8 cellular contexts compared by ENCODE assay signal in the genomic region with DNA sequence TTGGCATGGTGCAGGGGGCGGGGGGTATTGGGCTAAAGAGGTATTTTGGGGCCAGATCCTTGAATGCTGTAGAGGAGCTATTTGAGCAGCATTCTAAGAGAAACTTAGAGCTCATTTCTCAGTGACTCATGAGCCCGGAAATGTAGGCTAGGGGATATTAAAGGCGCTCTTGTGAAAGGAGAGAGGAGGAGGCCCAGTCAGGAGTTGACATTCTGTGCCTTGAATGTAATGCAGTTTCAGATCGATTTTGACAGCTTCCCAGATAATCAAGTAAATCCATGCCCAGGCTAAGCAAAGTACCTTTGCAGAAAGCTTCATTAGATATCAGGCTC. TPM values are rescaled to one million over a fixed set of nuclear protein-coding genes. Genes with fewer than 3 reads are reported as not detected.
DNase-seq lines count a peak whose midpoint lies in the region; ATAC-seq, FAIRE-seq and TF ChIP-seq lines count a peak whose summit lies in the region.

No MANE protein-coding gene starts in this region.

- H3K27ac ChIP-seq in gastroesophageal sphincter: peak overlapping the region; percentile 88 to 97 (median 96)
- H3K27ac ChIP-seq in ovary: peak overlapping the region in 1 of 2 donors; percentile 80

- no peak for FAIRE-seq in D721Med (lab: Jason Lieb, UNC)

- ATAC-seq in gastroesophageal sphincter: no peak
- no peak for ATAC-seq in GM18519 (IDR thresholded peaks at IDR 0.05; ENCODE audit: low FRiP score, unreplicated experiment)

- TF ChIP-seq CTCF in gastroesophageal sphincter (IDR thresholded peaks at IDR 0.05) (no peak), ovary (IDR thresholded peaks at IDR 0.05) (no peak), D721Med (IDR thresholded peaks at IDR 0.05; ENCODE audit: insufficient read depth, missing control alignments) (no peak)

- no peak for TF ChIP-seq EP300 in gastroesophageal sphincter (IDR thresholded peaks at IDR 0.05)
- TF ChIP-seq EP300 in ovary (IDR thresholded peaks at IDR 0.05): no peak

- H3K4me1 ChIP-seq in gastroesophageal sphincter (peaks cover 6 to 61% (median 21%) of the 10 kb centered on the region in 3 donors), ovary (ENCODE audit: insufficient read depth) (peaks cover 8% of the 10 kb centered on the region)

- H3K9me3 ChIP-seq in gastroesophageal sphincter: no peaks in the 10 kb centered on the region
- H3K9me3 ChIP-seq in ovary: no peaks in the 10 kb centered on the region

- 0 to 2% methylated on average over 4 of the region's 4 CpGs for WGBS in gastroesophageal sphincter (ENCODE audit: low coverage in 1 of 2), 2 donors
- WGBS in ovary, 3 donors: 0 to 1% (median 0%) methylated on average over 4 of the region's 4 CpGs

- H3K4me3 ChIP-seq in gastroesophageal sphincter (peak overlapping the region; percentile 64 to 68), ovary (peak overlapping the region; percentile 94)

- H3K36me3 ChIP-seq in gastroesophageal sphincter (no peaks in the 10 kb centered on the region), ovary (no peaks in the 10 kb centered on the region)

- H3K27me3 ChIP-seq in gastroesophageal sphincter (no peaks in the 10 kb centered on the region), ovary (no peaks in the 10 kb centered on the region)

- TF ChIP-seq POLR2A in gastroesophageal sphincter (IDR thresholded peaks at IDR 0.05) (no peak), ovary (IDR thresholded peaks at IDR 0.05) (no peak)

- peak; percentile 50 for DNase-seq in stimulated activated CD4-positive, alpha-beta T cell treated with anti-CD3 and anti-CD28 coated beads, Interleukin-15, amount 100 ng/mL, for 24 hours
- no peak for DNase-seq in stimulated activated CD4-positive, alpha-beta T cell treated with anti-CD3 and anti-CD28 coated beads, Interleukin-12 subunit alpha, Interleukin-12 subunit beta, amount 100 ng/mL, for 4 hours
- DNase-seq in NAMALWA (ENCODE audit: low spot score): peak; percentile 68
- DNase-seq in activated gamma-delta T cell treated with anti-CD3 and anti-CD28 coated beads, Interleukin-2, amount 50 U/mL, for 16 hours (ENCODE audit: low read depth): peak; percentile 16
- DNase-seq in ovary: no peak
- DNase-seq in D721Med (ENCODE audit: insufficient read length, low spot score): no peak

- intact Hi-C loops in ovary (cut with DNase I): loop anchor here in 2 of 4 donors (10.0 kb wide), 1 partner anchor 81 kb away; no protein-coding TSS in a partner anchor

RNA-seq across cellular contexts. Expression of a gene that starts 1.4 kb away (rescaled TPM):
- total RNA-seq in gastroesophageal sphincter (100 to 1,000 TPM in 3 of 4 donors, 10 to 100 TPM in 1; 88.5 to 115 (median 108) TPM), ovary (10 to 100 TPM; 39.6 to 64.4 (median 52.0) TPM)
- 10 to 100 TPM; 24.8 to 42.7 TPM for polyA plus RNA-seq in ovary

Comparison
In these comparisons a context has a peak if more than half of its experiments do, and no peak if none do; other contexts are left out.
1. DNase-seq: peak in stimulated activated CD4-positive, alpha-beta T cell treated with anti-CD3 and anti-CD28 coated beads, Interleukin-15, amount 100 ng/mL, for 24 hours (single experiment), NAMALWA (single experiment) and activated gamma-delta T cell treated with anti-CD3 and anti-CD28 coated beads, Interleukin-2, amount 50 U/mL, for 16 hours (single experiment); none in stimulated activated CD4-positive, alpha-beta T cell treated with anti-CD3 and anti-CD28 coated beads, Interleukin-12 subunit alpha, Interleukin-12 subunit beta, amount 100 ng/mL, for 4 hours (single experiment), ovary (0 of 5) and D721Med (single experiment).